ENCODE assay signal across 33 cellular contexts in the genomic region with DNA sequence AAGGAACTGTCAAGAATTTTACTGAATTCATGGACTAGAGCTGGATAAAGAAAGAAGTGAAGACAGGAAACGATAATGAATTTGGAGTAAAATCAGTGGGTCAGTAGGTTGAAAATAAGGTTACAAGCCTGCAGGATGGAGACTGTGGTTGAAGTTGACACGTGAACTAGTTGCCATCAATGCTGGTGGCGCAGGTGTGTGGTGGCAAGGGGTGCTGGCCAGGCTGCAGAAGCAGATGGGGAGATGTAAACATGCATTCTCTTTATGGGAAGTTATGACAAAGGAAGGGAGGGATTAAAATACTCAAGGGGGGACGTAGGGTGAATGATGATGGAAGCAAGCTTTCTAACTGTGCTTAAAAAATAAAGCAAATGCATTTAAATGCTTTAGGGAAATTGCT.
DNase-seq lines count a peak whose midpoint lies in the region; ATAC-seq and TF ChIP-seq lines count a peak whose summit lies in the region.
"Had no signal": no experiment of that assay in that cellular context is flagged by ENCODE, and none has a peak within 500 bp of the region (broad histone marks: within the 10 kb centered on the region; RNA-seq: fewer than 3 reads in every experiment).

No MANE protein-coding gene starts in this region.

- TF ChIP-seq POLR2A in esophagus muscularis mucosa (IDR thresholded peaks at IDR 0.05; ENCODE audit: low read depth) = no peak

- H3K4me3 Mint-ChIP-seq in osteocyte (ENCODE audit: unreplicated experiment) (no peak overlapping the region), GM23338 (no peak overlapping the region)
- H3K4me3 Mint-ChIP-seq: B cell; CD14-positive monocyte; CD4-positive, alpha-beta memory T cell; CD4-positive, alpha-beta T cell; CD4-positive, CD25-positive, alpha-beta regulatory T cell; CD8-positive, alpha-beta memory T cell; CD8-positive, alpha-beta T cell had no signal

- DNase-seq in GM13976 (ENCODE audit: low spot score) = peak; percentile 3
- peak; percentile 62 for DNase-seq in esophagus muscularis mucosa (ENCODE audit: extremely low spot score)
- peak; percentile 53 for DNase-seq in osteocyte (ENCODE audit: extremely low spot score, unreplicated experiment)
- DNase-seq in GM23338 (ENCODE audit: low spot score) = no peak
- DNase-seq in activated naive CD4-positive, alpha-beta T cell treated with anti-CD3 and anti-CD28 coated beads, Interleukin-2, amount 50 U/mL, for 72 hours (ENCODE audit: low spot score in 2 of 2) = no peak
- DNase-seq: 8988T; ACHN; AML-193; BE2C; C1 segment of cervical spinal cord; Caco-2; Calu3; CD4-positive, alpha-beta memory T cell; CD4-positive, alpha-beta T cell; CD4-positive, CD25-positive, alpha-beta regulatory T cell; CD8-positive, alpha-beta memory T cell; CD8-positive, alpha-beta T cell; COR-L47; DMS 273 treated with DMSO at 0.1 percent for 48 hours; DMS153; DMS53; DMS79; DMS79 treated with DMSO at 0.1 percent for 48 hours; DND-41; EL had no signal

- peaks cover 27% of the 10 kb centered on the region for H3K9me2 ChIP-seq in GM23338 (ENCODE audit: insufficient read depth)

- no peaks in the 10 kb centered on the region for H3F3A ChIP-seq in GM23338 (replicated peaks; ENCODE audit: low read depth)

- TF ChIP-seq CTCF in GM13976 (IDR thresholded peaks at IDR 0.05; ENCODE audit: borderline replicate concordance, control extremely low read depth, extremely low read depth, insufficient read depth, missing control alignments) (no peak), esophagus muscularis mucosa (IDR thresholded peaks at IDR 0.05) (no peak), osteocyte (IDR thresholded peaks at IDR 0.05) (no peak), GM23338 (conservative IDR thresholded peaks at IDR 0.05; ENCODE audit: low read depth in 2 of 2) (no peak)

- TF ChIP-seq EP300 in esophagus muscularis mucosa (IDR thresholded peaks at IDR 0.05) = no peak

- H3K27me3 ChIP-seq in esophagus muscularis mucosa = no peaks in the 10 kb centered on the region
- no peaks in the 10 kb centered on the region for H3K27me3 ChIP-seq in GM23338 (ENCODE audit: insufficient read depth)
- H3K27me3 ChIP-seq: BLaER1; BLaER1 treated with 17β-estradiol and CSF1 and Interleukin-3, amounts not matched to agents 10 nM and 100 nM had no signal

- intact Hi-C loops in esophagus muscularis mucosa (cut with DNase I) = loop anchor here (10.0 kb wide), 1 partner anchor 278 kb away; no protein-coding TSS in a partner anchor

- no peaks in the 10 kb centered on the region for H3K79me2 ChIP-seq in GM23338 (replicated peaks; ENCODE audit: insufficient read depth)

- H3K9me3 Mint-ChIP-seq in osteocyte (ENCODE audit: unreplicated experiment) (no peaks in the 10 kb centered on the region), GM23338 (no peaks in the 10 kb centered on the region)
- no peaks in the 10 kb centered on the region for H3K9me3 Mint-ChIP-seq in activated naive CD4-positive, alpha-beta T cell treated with anti-CD3 and anti-CD28 coated beads, Interleukin-2, amount 50 U/mL, for 72 hours
- H3K9me3 Mint-ChIP-seq: CD14-positive monocyte; CD4-positive, alpha-beta memory T cell; CD4-positive, alpha-beta T cell; CD4-positive, CD25-positive, alpha-beta regulatory T cell; CD8-positive, alpha-beta memory T cell; CD8-positive, alpha-beta T cell had no signal

- no peak overlapping the region for H3K4me3 ChIP-seq in esophagus muscularis mucosa
- H3K4me3 ChIP-seq in GM23338 = no peak overlapping the region
- H3K4me3 ChIP-seq: A549; BLaER1; BLaER1 treated with 17β-estradiol and CSF1 and Interleukin-3, amounts not matched to agents 10 nM and 100 nM had no signal

- no peak overlapping the region for H3K27ac Mint-ChIP-seq in osteocyte (ENCODE audit: unreplicated experiment)
- H3K27ac Mint-ChIP-seq in GM23338 = no peak overlapping the region
- H3K27ac Mint-ChIP-seq in activated naive CD4-positive, alpha-beta T cell treated with anti-CD3 and anti-CD28 coated beads, Interleukin-2, amount 50 U/mL, for 72 hours = no peak overlapping the region
- H3K27ac Mint-ChIP-seq: B cell; CD14-positive monocyte; CD4-positive, alpha-beta memory T cell; CD4-positive, alpha-beta T cell; CD4-positive, CD25-positive, alpha-beta regulatory T cell; CD8-positive, alpha-beta memory T cell; CD8-positive, alpha-beta T cell had no signal

- no peak overlapping the region for H3K4me2 ChIP-seq in GM23338
- H3K4me2 ChIP-seq: A549; BLaER1; BLaER1 treated with 17β-estradiol and CSF1 and Interleukin-3, amounts not matched to agents 10 nM and 100 nM had no signal

- in situ Hi-C loops in GM13976 (cut with MboI; ENCODE audit: low sequenced_read_pairs, unreplicated experiment) = no loop called here

- H2AFZ ChIP-seq in GM23338 = no peak overlapping the region

- H3K4me1 Mint-ChIP-seq in osteocyte (ENCODE audit: unreplicated experiment) (peaks cover 6% of the 10 kb centered on the region), GM23338 (peaks cover 4% of the 10 kb centered on the region; the same call in 1 of the 3 replicates)
- H3K4me1 Mint-ChIP-seq: B cell; CD14-positive monocyte; CD4-positive, alpha-beta memory T cell; CD4-positive, CD25-positive, alpha-beta regulatory T cell; CD8-positive, alpha-beta memory T cell had no signal

- ATAC-seq in GM18909 (IDR thresholded peaks at IDR 0.05; ENCODE audit: poor library complexity, unreplicated experiment) (no peak), GM23338 (no peak)
- no peak for ATAC-seq in activated naive CD4-positive, alpha-beta T cell treated with anti-CD3 and anti-CD28 coated beads, Interleukin-2, amount 50 U/mL, for 72 hours
- ATAC-seq: A549; CD8-positive, alpha-beta T cell had no signal

- WGBS in esophagus muscularis mucosa = 75% methylated on average over 4 of the region's 4 CpGs

- peaks cover 6 to 17% (median 14%) of the 10 kb centered on the region in 4 donors for H3K4me1 ChIP-seq in esophagus muscularis mucosa
- H3K4me1 ChIP-seq in GM23338 (ENCODE audit: insufficient read depth) = no peaks in the 10 kb centered on the region
- H3K4me1 ChIP-seq: BE2C, BLaER1 had no signal

- H3K27ac ChIP-seq in esophagus muscularis mucosa (replicated peaks in 1 of 4) = no peak overlapping the region
- no peak overlapping the region for H3K27ac ChIP-seq in GM23338 (ENCODE audit: low read depth)
- H3K27ac ChIP-seq: 22Rv1; A549; BLaER1; BLaER1 treated with 17β-estradiol and CSF1 and Interleukin-3, amounts not matched to agents 10 nM and 100 nM; C4-2B had no signal

- no peaks in the 10 kb centered on the region for H4K20me1 ChIP-seq in GM23338 (replicated peaks; ENCODE audit: insufficient read depth)
- H4K20me1 ChIP-seq: BLaER1; BLaER1 treated with 17β-estradiol and CSF1 and Interleukin-3, amounts not matched to agents 10 nM and 100 nM had no signal

- H3K36me3 Mint-ChIP-seq in osteocyte (ENCODE audit: unreplicated experiment) = no peaks in the 10 kb centered on the region
- no peaks in the 10 kb centered on the region for H3K36me3 Mint-ChIP-seq in GM23338 (ENCODE audit: low read depth)
- no peaks in the 10 kb centered on the region for H3K36me3 Mint-ChIP-seq in activated naive CD4-positive, alpha-beta T cell treated with anti-CD3 and anti-CD28 coated beads, Interleukin-2, amount 50 U/mL, for 72 hours
- H3K36me3 Mint-ChIP-seq: CD14-positive monocyte; CD4-positive, alpha-beta memory T cell; CD4-positive, CD25-positive, alpha-beta regulatory T cell; CD8-positive, alpha-beta memory T cell; CD8-positive, alpha-beta T cell had no signal

- H3K27me3 Mint-ChIP-seq in osteocyte (ENCODE audit: unreplicated experiment) = no peaks in the 10 kb centered on the region
- H3K27me3 Mint-ChIP-seq in GM23338 (ENCODE audit: insufficient read depth, low read depth, poor library complexity) = no peaks in the 10 kb centered on the region

- H3K36me3 ChIP-seq in esophagus muscularis mucosa (no peaks in the 10 kb centered on the region), GM23338 (ENCODE audit: insufficient read depth) (no peaks in the 10 kb centered on the region)
- H3K36me3 ChIP-seq: BE2C; BLaER1; BLaER1 treated with 17β-estradiol and CSF1 and Interleukin-3, amounts not matched to agents 10 nM and 100 nM had no signal

- H3K9me3 ChIP-seq in esophagus muscularis mucosa = no peaks in the 10 kb centered on the region
- H3K9me3 ChIP-seq: A549; BE2C; BLaER1; BLaER1 treated with 17β-estradiol and CSF1 and Interleukin-3, amounts not matched to agents 10 nM and 100 nM; Caco-2 had no signal

TF ChIP-seq in GM23338, 12 proteins besides CTCF, POLR2A, EP300 and RAD21 (continues in another document):
- no peak for TF ChIP-seq CREB1 (CRISPR knock-in tag; IDR thresholded peaks at IDR 0.05; ENCODE audit: low read depth)
- TF ChIP-seq, protein P1, sequence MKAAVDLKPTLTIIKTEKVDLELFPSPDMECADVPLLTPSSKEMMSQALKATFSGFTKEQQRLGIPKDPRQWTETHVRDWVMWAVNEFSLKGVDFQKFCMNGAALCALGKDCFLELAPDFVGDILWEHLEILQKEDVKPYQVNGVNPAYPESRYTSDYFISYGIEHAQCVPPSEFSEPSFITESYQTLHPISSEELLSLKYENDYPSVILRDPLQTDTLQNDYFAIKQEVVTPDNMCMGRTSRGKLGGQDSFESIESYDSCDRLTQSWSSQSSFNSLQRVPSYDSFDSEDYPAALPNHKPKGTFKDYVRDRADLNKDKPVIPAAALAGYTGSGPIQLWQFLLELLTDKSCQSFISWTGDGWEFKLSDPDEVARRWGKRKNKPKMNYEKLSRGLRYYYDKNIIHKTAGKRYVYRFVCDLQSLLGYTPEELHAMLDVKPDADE (IDR thresholded peaks at IDR 0.05) = no peak

Comparison
In these comparisons a context has a peak if more than half of its experiments do, and no peak if none do; other contexts are left out.
1. DNase-seq: peak in GM13976 (single experiment), esophagus muscularis mucosa (single experiment) and osteocyte (single experiment); none in GM23338 (single experiment) and activated naive CD4-positive, alpha-beta T cell treated with anti-CD3 and anti-CD28 coated beads, Interleukin-2, amount 50 U/mL, for 72 hours (0 of 2).